Comparison of ENCODE assay signal across 2 cellular contexts in genomic region chr19:39953915-39954314, GRCh38.
TF ChIP-seq lines count a peak whose summit lies in the region.

No MANE protein-coding gene starts in this region.

TF ChIP-seq in GM12878, 131 proteins besides CTCF, POLR2A, EP300 and RAD21:
- TF ChIP-seq RBBP5 (conservative IDR thresholded peaks at IDR 0.05) (no peak), PRDM15 (CRISPR knock-in tag; IDR thresholded peaks at IDR 0.05) (no peak), TCF7 (IDR thresholded peaks at IDR 0.05; ENCODE audit: borderline replicate concordance) (no peak), CREB1 (IDR thresholded peaks at IDR 0.05; ENCODE audit: low read depth) (0 out of 2 replicates have a peak, but pooled peaks have one; percentile 3), E2F4 (IDR thresholded peaks at IDR 0.05; ENCODE audit: low read depth, low read length) (no peak), SREBF1 (IDR thresholded peaks at IDR 0.05; ENCODE audit: low read length) (no peak), ZNF274 (IDR thresholded peaks at IDR 0.05; ENCODE audit: insufficient read depth, insufficient read length) (no peak), SREBF2 (IDR thresholded peaks at IDR 0.05; ENCODE audit: low read length) (no peak), TARDBP (IDR thresholded peaks at IDR 0.05; ENCODE audit: borderline replicate concordance) (no peak), SMARCA5 (IDR thresholded peaks at IDR 0.05) (peak; percentile 27; the same call in 1 of the 2 replicates), BHLHE40 (IDR thresholded peaks at IDR 0.05; ENCODE audit: borderline replicate concordance in 1 of 2, low read depth in 2 of 2, low read length in 1 of 2) (no peak), NBN (IDR thresholded peaks at IDR 0.05) (no peak; the same call in 1 of the 2 replicates), ZNF384 (IDR thresholded peaks at IDR 0.05; ENCODE audit: borderline replicate concordance, low read depth, low read length) (no peak), FOXK2 (IDR thresholded peaks at IDR 0.05) (no peak), ZNF217 (IDR thresholded peaks at IDR 0.05) (0 out of 2 replicates have a peak, but pooled peaks have one; percentile 29), HDGF (IDR thresholded peaks at IDR 0.05) (0 out of 2 replicates have a peak, but pooled peaks have one; percentile 18), HDAC6 (IDR thresholded peaks at IDR 0.05; ENCODE audit: unreplicated experiment) (no peak), CHD2 (IDR thresholded peaks at IDR 0.05; ENCODE audit: borderline replicate concordance, low read depth, low read length) (no peak), YY1 (IDR thresholded peaks at IDR 0.05; ENCODE audit: low read depth, low read length) (no peak)
- TF ChIP-seq, protein P1, sequence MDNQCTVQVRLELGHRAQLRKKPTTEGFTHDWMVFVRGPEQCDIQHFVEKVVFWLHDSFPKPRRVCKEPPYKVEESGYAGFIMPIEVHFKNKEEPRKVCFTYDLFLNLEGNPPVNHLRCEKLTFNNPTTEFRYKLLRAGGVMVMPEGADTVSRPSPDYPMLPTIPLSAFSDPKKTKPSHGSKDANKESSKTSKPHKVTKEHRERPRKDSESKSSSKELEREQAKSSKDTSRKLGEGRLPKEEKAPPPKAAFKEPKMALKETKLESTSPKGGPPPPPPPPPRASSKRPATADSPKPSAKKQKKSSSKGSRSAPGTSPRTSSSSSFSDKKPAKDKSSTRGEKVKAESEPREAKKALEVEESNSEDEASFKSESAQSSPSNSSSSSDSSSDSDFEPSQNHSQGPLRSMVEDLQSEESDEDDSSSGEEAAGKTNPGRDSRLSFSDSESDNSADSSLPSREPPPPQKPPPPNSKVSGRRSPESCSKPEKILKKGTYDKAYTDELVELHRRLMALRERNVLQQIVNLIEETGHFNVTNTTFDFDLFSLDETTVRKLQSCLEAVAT (IDR thresholded peaks at IDR 0.05) = peak; percentile 57
- TF ChIP-seq, protein P2, sequence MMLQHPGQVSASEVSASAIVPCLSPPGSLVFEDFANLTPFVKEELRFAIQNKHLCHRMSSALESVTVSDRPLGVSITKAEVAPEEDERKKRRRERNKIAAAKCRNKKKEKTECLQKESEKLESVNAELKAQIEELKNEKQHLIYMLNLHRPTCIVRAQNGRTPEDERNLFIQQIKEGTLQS (IDR thresholded peaks at IDR 0.05; ENCODE audit: borderline replicate concordance, extremely low read depth, low read depth, low read length) = no peak

TF ChIP-seq in SK-N-SH treated with all-trans-retinoic acid at 6 μM for 48 hours, 23 proteins besides CTCF, POLR2A, EP300 and RAD21:
- TF ChIP-seq, protein P3, sequence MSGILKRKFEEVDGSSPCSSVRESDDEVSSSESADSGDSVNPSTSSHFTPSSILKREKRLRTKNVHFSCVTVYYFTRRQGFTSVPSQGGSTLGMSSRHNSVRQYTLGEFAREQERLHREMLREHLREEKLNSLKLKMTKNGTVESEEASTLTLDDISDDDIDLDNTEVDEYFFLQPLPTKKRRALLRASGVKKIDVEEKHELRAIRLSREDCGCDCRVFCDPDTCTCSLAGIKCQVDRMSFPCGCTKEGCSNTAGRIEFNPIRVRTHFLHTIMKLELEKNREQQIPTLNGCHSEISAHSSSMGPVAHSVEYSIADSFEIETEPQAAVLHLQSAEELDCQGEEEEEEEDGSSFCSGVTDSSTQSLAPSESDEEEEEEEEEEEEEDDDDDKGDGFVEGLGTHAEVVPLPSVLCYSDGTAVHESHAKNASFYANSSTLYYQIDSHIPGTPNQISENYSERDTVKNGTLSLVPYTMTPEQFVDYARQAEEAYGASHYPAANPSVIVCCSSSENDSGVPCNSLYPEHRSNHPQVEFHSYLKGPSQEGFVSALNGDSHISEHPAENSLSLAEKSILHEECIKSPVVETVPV (CRISPR knock-in tag; IDR thresholded peaks at IDR 0.05) = no peak
- TF ChIP-seq, protein P4, sequence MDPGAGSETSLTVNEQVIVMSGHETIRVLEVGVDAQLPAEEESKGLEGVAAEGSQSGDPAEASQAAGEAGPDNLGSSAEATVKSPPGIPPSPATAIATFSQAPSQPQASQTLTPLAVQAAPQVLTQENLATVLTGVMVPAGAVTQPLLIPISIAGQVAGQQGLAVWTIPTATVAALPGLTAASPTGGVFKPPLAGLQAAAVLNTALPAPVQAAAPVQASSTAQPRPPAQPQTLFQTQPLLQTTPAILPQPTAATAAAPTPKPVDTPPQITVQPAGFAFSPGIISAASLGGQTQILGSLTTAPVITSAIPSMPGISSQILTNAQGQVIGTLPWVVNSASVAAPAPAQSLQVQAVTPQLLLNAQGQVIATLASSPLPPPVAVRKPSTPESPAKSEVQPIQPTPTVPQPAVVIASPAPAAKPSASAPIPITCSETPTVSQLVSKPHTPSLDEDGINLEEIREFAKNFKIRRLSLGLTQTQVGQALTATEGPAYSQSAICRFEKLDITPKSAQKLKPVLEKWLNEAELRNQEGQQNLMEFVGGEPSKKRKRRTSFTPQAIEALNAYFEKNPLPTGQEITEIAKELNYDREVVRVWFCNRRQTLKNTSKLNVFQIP (CRISPR knock-in tag; IDR thresholded peaks at IDR 0.05; ENCODE audit: borderline replicate concordance, low read depth) = no peak
- TF ChIP-seq ZNF70 (CRISPR knock-in tag; IDR thresholded peaks at IDR 0.05) = no peak
- TF ChIP-seq PATZ1 (CRISPR knock-in tag; IDR thresholded peaks at IDR 0.05; ENCODE audit: borderline replicate concordance) = no peak
- TF ChIP-seq TOX (CRISPR knock-in tag; IDR thresholded peaks at IDR 0.05; ENCODE audit: borderline replicate concordance) = no peak
- TF ChIP-seq, protein P5, sequence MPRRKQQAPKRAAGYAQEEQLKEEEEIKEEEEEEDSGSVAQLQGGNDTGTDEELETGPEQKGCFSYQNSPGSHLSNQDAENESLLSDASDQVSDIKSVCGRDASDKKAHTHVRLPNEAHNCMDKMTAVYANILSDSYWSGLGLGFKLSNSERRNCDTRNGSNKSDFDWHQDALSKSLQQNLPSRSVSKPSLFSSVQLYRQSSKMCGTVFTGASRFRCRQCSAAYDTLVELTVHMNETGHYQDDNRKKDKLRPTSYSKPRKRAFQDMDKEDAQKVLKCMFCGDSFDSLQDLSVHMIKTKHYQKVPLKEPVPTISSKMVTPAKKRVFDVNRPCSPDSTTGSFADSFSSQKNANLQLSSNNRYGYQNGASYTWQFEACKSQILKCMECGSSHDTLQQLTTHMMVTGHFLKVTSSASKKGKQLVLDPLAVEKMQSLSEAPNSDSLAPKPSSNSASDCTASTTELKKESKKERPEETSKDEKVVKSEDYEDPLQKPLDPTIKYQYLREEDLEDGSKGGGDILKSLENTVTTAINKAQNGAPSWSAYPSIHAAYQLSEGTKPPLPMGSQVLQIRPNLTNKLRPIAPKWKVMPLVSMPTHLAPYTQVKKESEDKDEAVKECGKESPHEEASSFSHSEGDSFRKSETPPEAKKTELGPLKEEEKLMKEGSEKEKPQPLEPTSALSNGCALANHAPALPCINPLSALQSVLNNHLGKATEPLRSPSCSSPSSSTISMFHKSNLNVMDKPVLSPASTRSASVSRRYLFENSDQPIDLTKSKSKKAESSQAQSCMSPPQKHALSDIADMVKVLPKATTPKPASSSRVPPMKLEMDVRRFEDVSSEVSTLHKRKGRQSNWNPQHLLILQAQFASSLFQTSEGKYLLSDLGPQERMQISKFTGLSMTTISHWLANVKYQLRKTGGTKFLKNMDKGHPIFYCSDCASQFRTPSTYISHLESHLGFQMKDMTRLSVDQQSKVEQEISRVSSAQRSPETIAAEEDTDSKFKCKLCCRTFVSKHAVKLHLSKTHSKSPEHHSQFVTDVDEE (CRISPR knock-in tag; IDR thresholded peaks at IDR 0.05) = no peak
